ENCODE assay signal across 17 cellular contexts in genomic region chr13:62375653-62376052, GRCh38.
DNase-seq lines count a peak whose midpoint lies in the region; FAIRE-seq and TF ChIP-seq lines count a peak whose summit lies in the region.
"Had no signal": no experiment of that assay in that cellular context is flagged by ENCODE, and none has a peak within 500 bp of the region (broad histone marks: within the 10 kb centered on the region; RNA-seq: fewer than 3 reads in every experiment).

No MANE protein-coding gene starts in this region.

- H3K27me3 ChIP-seq in SU-DHL-6 (ENCODE audit: low read length) (no peaks in the 10 kb centered on the region), PC-9 (ENCODE audit: insufficient read depth, low read depth) (no peaks in the 10 kb centered on the region)

- H3F3A ChIP-seq in SU-DHL-6 (ENCODE audit: insufficient read depth), result no peaks in the 10 kb centered on the region
- H3F3A ChIP-seq in PC-9 (ENCODE audit: insufficient read depth, low read depth), result no peaks in the 10 kb centered on the region

- H4K20me1 ChIP-seq in SU-DHL-6 (ENCODE audit: low read depth, low read length) (no peaks in the 10 kb centered on the region), PC-9 (ENCODE audit: insufficient read depth) (no peaks in the 10 kb centered on the region)

- no peak overlapping the region for H3K27ac ChIP-seq in SU-DHL-6 (ENCODE audit: low read depth, low read length)
- no peak overlapping the region for H3K27ac ChIP-seq in PC-9
- H3K27ac ChIP-seq: HL-60, RWPE1 had no signal

- H3K9me2 ChIP-seq in SU-DHL-6 (replicated peaks; ENCODE audit: insufficient read depth, low read length) (no peaks in the 10 kb centered on the region), PC-9 (ENCODE audit: insufficient read depth) (no peaks in the 10 kb centered on the region)

- H2AFZ ChIP-seq in SU-DHL-6 (ENCODE audit: low read depth, low read length, severe bottlenecking) (peak overlapping the region; percentile 50), PC-9 (no peak overlapping the region)

- POLR2A ChIA-PET in PC-9 (lab: Charles Lee; ENCODE audit: unreplicated experiment), result no interaction called here

- H3K36me3 ChIP-seq in SU-DHL-6 (ENCODE audit: low read length) (no peaks in the 10 kb centered on the region), PC-9 (ENCODE audit: low read depth) (no peaks in the 10 kb centered on the region)

- TF ChIP-seq CTCF in SU-DHL-6 (IDR thresholded peaks at IDR 0.05; ENCODE audit: insufficient read depth, low read length, poor library complexity, severe bottlenecking), result no peak
- TF ChIP-seq CTCF in PC-9 (conservative IDR thresholded peaks at IDR 0.05), result no peak

- H3K4me3 ChIP-seq in SU-DHL-6 (ENCODE audit: insufficient read depth, low read length, poor library complexity, severe bottlenecking), result no peak overlapping the region
- H3K4me3 ChIP-seq in PC-9, result no peak overlapping the region

- H3K9me3 ChIP-seq in SU-DHL-6 (ENCODE audit: insufficient read depth, low read length) (no peaks in the 10 kb centered on the region; the same call in 1 of the 2 replicates), PC-9 (ENCODE audit: insufficient read depth, low read depth) (no peaks in the 10 kb centered on the region)
- H3K9me3 ChIP-seq: Caco-2 had no signal

- intact Hi-C loops in PC-9 (cut with micrococcal nuclease; ENCODE audit: unreplicated experiment), result no loop called here

- no peak overlapping the region for H3K9ac ChIP-seq in SU-DHL-6 (ENCODE audit: low read length)

- no peaks in the 10 kb centered on the region for H3K79me2 ChIP-seq in SU-DHL-6 (ENCODE audit: insufficient read depth, low read length)
- H3K79me2 ChIP-seq in PC-9 (ENCODE audit: low read depth), result no peaks in the 10 kb centered on the region

- no peaks in the 10 kb centered on the region for H3K4me1 ChIP-seq in PC-9 (replicated peaks; ENCODE audit: insufficient read depth)
- H3K4me1 ChIP-seq: Caco-2 had no signal

- BruUV-seq in PC-9 (replicated peaks; lab: Mats Ljungman, UMichigan), result no TSS peak

- no peak overlapping the region for H3K4me2 ChIP-seq in SU-DHL-6 (ENCODE audit: low read depth, low read length, poor library complexity, severe bottlenecking)
- no peak overlapping the region for H3K4me2 ChIP-seq in PC-9

- peak; percentile 47 for FAIRE-seq in G401.6 (lab: Jason Lieb, UNC)
- FAIRE-seq: GM12891, HTR-8/SVneo had no signal

- peak; percentile 81 for DNase-seq in NCI-H1105 treated with DMSO at 0.1 percent for 48 hours (lab: John Stamatoyannopoulos, UW)
- peak; percentile 47 for DNase-seq in NCI-H2227 (lab: John Stamatoyannopoulos, UW; ENCODE audit: unreplicated experiment)
- DNase-seq in SW 1271 (lab: John Stamatoyannopoulos, UW), result no peak
- DNase-seq in PC-9, result no peak
- no peak for DNase-seq in amniotic stem cell (lab: John Stamatoyannopoulos, UW)
- DNase-seq: Caco-2, DND-41, GF-D8, H7, NCI-H2107, NCI-H446 had no signal

- CTCF ChIA-PET in PC-9 (lab: Charles Lee), result no interaction called here

Comparison
In these comparisons a context has a peak if more than half of its experiments do, and no peak if none do; other contexts are left out.
1. DNase-seq: peak in NCI-H1105 treated with DMSO at 0.1 percent for 48 hours (single experiment) and NCI-H2227 (single experiment); none in SW 1271 (0 of 2), PC-9 (0 of 2) and amniotic stem cell (single experiment).